In genomic region chr9:33473216-33473615, GRCh38 we compare ENCODE assay signal across 8 cellular contexts. TPM values are rescaled to one million over a fixed set of nuclear protein-coding genes. Genes with fewer than 3 reads are reported as not detected.
DNase-seq lines count a peak whose midpoint lies in the region; ATAC-seq and TF ChIP-seq lines count a peak whose summit lies in the region.

No MANE protein-coding gene starts in this region.

- H3K27me3 ChIP-seq in left ventricle myocardium inferior (ENCODE audit: low read depth) (no peaks in the 10 kb centered on the region), skeletal muscle satellite cell (ENCODE audit: control insufficient read depth, insufficient read depth, low read length) (no peaks in the 10 kb centered on the region)

- H3K4me2 ChIP-seq in skeletal muscle satellite cell (ENCODE audit: low read length): peak overlapping the region; percentile 98

- no peaks in the 10 kb centered on the region for H3K9me3 ChIP-seq in left ventricle myocardium inferior (replicated peaks)
- H3K9me3 ChIP-seq in skeletal muscle satellite cell (replicated peaks; ENCODE audit: low read length): no peaks in the 10 kb centered on the region

- H3K27ac ChIP-seq in VCaP (peak overlapping the region; percentile 73), left ventricle myocardium inferior (replicated peaks) (peak overlapping the region; percentile 53)

- peak overlapping the region; percentile 81 for H3K9ac ChIP-seq in skeletal muscle satellite cell (ENCODE audit: low read depth, low read length)

- no peak for ATAC-seq in GM19324 (IDR thresholded peaks at IDR 0.05; ENCODE audit: low FRiP score, unreplicated experiment)

- H3K36me3 ChIP-seq in left ventricle myocardium inferior (peaks cover 40% of the 10 kb centered on the region), skeletal muscle satellite cell (ENCODE audit: insufficient read depth, low read length) (peaks cover 30% of the 10 kb centered on the region)

- H3K4me3 ChIP-seq in left ventricle myocardium inferior: peak overlapping the region; percentile 84
- peak overlapping the region; percentile 83 for H3K4me3 ChIP-seq in skeletal muscle satellite cell (ENCODE audit: low read length)

- intact Hi-C loops in left ventricle myocardium inferior (cut with micrococcal nuclease): no loop called here

- in situ Hi-C loops in GM13977 (cut with MboI; ENCODE audit: low pct_unique_long_range_greater_than_20kb, low sequenced_read_pairs, unreplicated experiment): no loop called here

- DNase-seq in GM13977 (ENCODE audit: low spot score): peak; percentile 5
- no peak for DNase-seq in left ventricle myocardium inferior
- no peak for DNase-seq in NCI-H82 (lab: John Stamatoyannopoulos, UW)
- no peak for DNase-seq in NCI-H128 (lab: John Stamatoyannopoulos, UW; ENCODE audit: unreplicated experiment)
- no peak for DNase-seq in NCI-H524 treated with DMSO at 0.1 percent for 48 hours (lab: John Stamatoyannopoulos, UW)

- TF ChIP-seq CTCF in GM13977 (IDR thresholded peaks at IDR 0.05; ENCODE audit: extremely low read depth, insufficient read depth, missing control alignments): no peak
- no peak for TF ChIP-seq CTCF in VCaP (conservative IDR thresholded peaks at IDR 0.05)
- no peak for TF ChIP-seq CTCF in left ventricle myocardium inferior (IDR thresholded peaks at IDR 0.05; ENCODE audit: borderline replicate concordance)

- H3K4me1 ChIP-seq in left ventricle myocardium inferior (peaks cover 34% of the 10 kb centered on the region), skeletal muscle satellite cell (ENCODE audit: control insufficient read depth, insufficient read depth, low read length) (peaks cover 16% of the 10 kb centered on the region)

RNA-seq across cellular contexts. Expression of gene NOL6, which starts 0.5 kb away (rescaled TPM):
- total RNA-seq in left ventricle myocardium inferior: 13.4 TPM
- 41.8 and 45.7 TPM in 2 replicates for total RNA-seq in skeletal muscle satellite cell (2012; rRNA removed)

RNA-seq across cellular contexts. Expression of gene AQP3, which starts 25.8 kb away (rescaled TPM):
- total RNA-seq in left ventricle myocardium inferior: 13.6 TPM
- 0.25 and 2.0 TPM in 2 replicates for total RNA-seq in skeletal muscle satellite cell (2012; rRNA removed)

RNA-seq across cellular contexts. Expression of gene ANKRD18B, which starts 50.8 kb away (rescaled TPM):
- not detected for total RNA-seq in left ventricle myocardium inferior
- total RNA-seq in skeletal muscle satellite cell (2012; rRNA removed): under 0.01 and 0.22 TPM in 2 replicates
